ENCODE assay signal across 12 cellular contexts in genomic region chr7:137990251-137990901, GRCh38. TPM values are rescaled to one million over a fixed set of nuclear protein-coding genes. Genes with fewer than 3 reads are reported as not detected.
DNase-seq lines count a peak whose midpoint lies in the region; ATAC-seq and TF ChIP-seq lines count a peak whose summit lies in the region.
"Had no signal": no experiment of that assay in that cellular context is flagged by ENCODE, and none has a peak within 500 bp of the region (broad histone marks: within the 10 kb centered on the region; RNA-seq: fewer than 3 reads in every experiment).

No MANE protein-coding gene starts in this region.

- TF ChIP-seq POLR2A in spleen (IDR thresholded peaks at IDR 0.05), result no peak

- no peaks in the 10 kb centered on the region for H3K36me3 ChIP-seq in mammary epithelial cell (ENCODE audit: insufficient read depth, low read length)
- H3K36me3 ChIP-seq in iPS-20b (ENCODE audit: insufficient read depth, low read depth, low read length), result peaks cover 4% of the 10 kb centered on the region; the same call in 1 of the 2 replicates
- H3K36me3 ChIP-seq in spleen, result no peaks in the 10 kb centered on the region

- no peaks in the 10 kb centered on the region for H3K27me3 ChIP-seq in mammary epithelial cell (ENCODE audit: insufficient read depth, low read length)
- H3K27me3 ChIP-seq in iPS-20b (ENCODE audit: insufficient read depth, low read length), result no peaks in the 10 kb centered on the region
- H3K27me3 ChIP-seq in spleen (replicated peaks in 1 of 7), result no peaks in the 10 kb centered on the region

- peaks cover 88% of the 10 kb centered on the region for H3K79me2 ChIP-seq in mammary epithelial cell (ENCODE audit: insufficient read depth, low read length)

- H3K4me3 Mint-ChIP-seq in endothelial cell (ENCODE audit: unreplicated experiment), result no peak overlapping the region
- H3K4me3 Mint-ChIP-seq: activated naive CD4-positive, alpha-beta T cell treated with anti-CD3 and anti-CD28 coated beads, Interleukin-2, amount 10 ng/mL, durations not matched to agents 7 days and 5 days had no signal

- TF ChIP-seq CTCF in mammary epithelial cell (conservative IDR thresholded peaks at IDR 0.05 in 1 of 2, IDR thresholded peaks at IDR 0.05 in 1 of 2; ENCODE audit: extremely low read depth in 1 of 2, insufficient read depth in 1 of 2, low read depth in 1 of 2, low read length in 2 of 2) (no peak), spleen (IDR thresholded peaks at IDR 0.05 in 8 of 11, conservative IDR thresholded peaks at IDR 0.05 in 3 of 11) (no peak), endothelial cell (IDR thresholded peaks at IDR 0.05; ENCODE audit: unreplicated experiment) (no peak)

- H3K27me3 Mint-ChIP-seq in endothelial cell (ENCODE audit: unreplicated experiment), result no peaks in the 10 kb centered on the region
- H3K27me3 Mint-ChIP-seq: activated naive CD4-positive, alpha-beta T cell treated with anti-CD3 and anti-CD28 coated beads, Interleukin-2, amount 10 ng/mL, durations not matched to agents 7 days and 5 days had no signal

- intact Hi-C loops in mammary epithelial cell (cut with micrococcal nuclease) (loop anchor here (2.0 kb wide), 1 partner anchor 58 kb away; no protein-coding TSS in a partner anchor), spleen (cut with DNase I; ENCODE audit: low total_unique reads) (no loop called here)

- no peaks in the 10 kb centered on the region for H3K9me3 Mint-ChIP-seq in endothelial cell (ENCODE audit: unreplicated experiment)
- H3K9me3 Mint-ChIP-seq: activated naive CD4-positive, alpha-beta T cell treated with anti-CD3 and anti-CD28 coated beads, Interleukin-2, amount 10 ng/mL, durations not matched to agents 7 days and 5 days had no signal

- peak overlapping the region; percentile 32 for H2AFZ ChIP-seq in mammary epithelial cell (ENCODE audit: low read depth, low read length)

- in situ Hi-C loops in mammary epithelial cell (cut with MboI; ENCODE audit: low sequenced_read_pairs in 2 of 2), result no loop called here

- peak overlapping the region in 2 of 3 experiments; percentile 7 to 11 for H3K4me3 ChIP-seq in mammary epithelial cell (replicated peaks in 1 of 3; ENCODE audit: insufficient read depth in 1 of 3, low read depth in 2 of 3, low read length in 3 of 3)
- H3K4me3 ChIP-seq in iPS-20b (ENCODE audit: low read length), result no peak overlapping the region
- H3K4me3 ChIP-seq in spleen, result no peak overlapping the region

- dilution Hi-C loops in mammary epithelial cell (cut with HindIII; ENCODE audit: low sequenced_read_pairs), result no loop called here

- CTCF ChIA-PET in mammary epithelial cell (lab: Charles Lee; ENCODE audit: low non-redundant PET), result interaction anchor here (0.7 to 0.8 kb wide), 2 partner anchors 10 to 384 kb away, joined by 6 read pairs; no protein-coding TSS in a partner anchor

- H3K27ac ChIP-seq in mammary epithelial cell (ENCODE audit: insufficient read depth, low read depth, low read length), result peak overlapping the region; percentile 81
- H3K27ac ChIP-seq in iPS-20b (ENCODE audit: low read length), result no peak overlapping the region
- H3K27ac ChIP-seq in spleen, result peak overlapping the region in 6 of 8 donors; percentile 47 to 89 (median 74)

- no peak overlapping the region for H3K27ac Mint-ChIP-seq in endothelial cell (ENCODE audit: unreplicated experiment)
- H3K27ac Mint-ChIP-seq: activated naive CD4-positive, alpha-beta T cell treated with anti-CD3 and anti-CD28 coated beads, Interleukin-2, amount 10 ng/mL, durations not matched to agents 7 days and 5 days had no signal

- H3K4me2 ChIP-seq in mammary epithelial cell (ENCODE audit: insufficient read depth, low read depth, low read length), result peak overlapping the region; percentile 66

- BruUV-seq in mammary epithelial cell (replicated peaks; lab: Mats Ljungman, UMichigan), result no TSS peak

- H3K9me3 ChIP-seq in mammary epithelial cell (replicated peaks; ENCODE audit: insufficient read depth, low read length), result no peaks in the 10 kb centered on the region
- no peaks in the 10 kb centered on the region for H3K9me3 ChIP-seq in iPS-20b (ENCODE audit: insufficient read depth, low read depth, low read length)
- no peaks in the 10 kb centered on the region for H3K9me3 ChIP-seq in spleen

- peaks cover 33% of the 10 kb centered on the region for H3K4me1 Mint-ChIP-seq in endothelial cell (ENCODE audit: unreplicated experiment)

- no peaks in the 10 kb centered on the region for H3K36me3 Mint-ChIP-seq in endothelial cell (ENCODE audit: low read depth, unreplicated experiment)
- H3K36me3 Mint-ChIP-seq: activated naive CD4-positive, alpha-beta T cell treated with anti-CD3 and anti-CD28 coated beads, Interleukin-2, amount 10 ng/mL, durations not matched to agents 7 days and 5 days had no signal

- peak; percentile 63 for DNase-seq in HPDE6-E6E7 (ENCODE audit: extremely low spot score)
- peak; percentile 96 for DNase-seq in mammary epithelial cell
- DNase-seq in spleen, result no peak
- no peak for DNase-seq in endothelial cell (ENCODE audit: low spot score)
- no peak for DNase-seq in NCI-H187 (lab: John Stamatoyannopoulos, UW)
- no peak for DNase-seq in stimulated activated CD4-positive, alpha-beta T cell treated with anti-CD3 and anti-CD28 coated beads, Interleukin-2, amount 100 ng/mL, for 24 hours
- DNase-seq: activated naive CD4-positive, alpha-beta T cell treated with anti-CD3 and anti-CD28 coated beads, Interleukin-2, amount 10 ng/mL, durations not matched to agents 7 days and 5 days; DMS 273 treated with DMSO at 0.1 percent for 48 hours; NCI-H82; stimulated activated CD4-positive, alpha-beta T cell treated with anti-CD3 and anti-CD28 coated beads, Interleukin-12 subunit alpha, Interleukin-12 subunit beta, amount 100 ng/mL, for 4 hours had no signal

- no peaks in the 10 kb centered on the region for H4K20me1 ChIP-seq in mammary epithelial cell (ENCODE audit: insufficient read depth, low read length)

- H3K9ac ChIP-seq in mammary epithelial cell (ENCODE audit: insufficient read depth, low read length) (peak overlapping the region; percentile 66), iPS-20b (ENCODE audit: low read depth, low read length) (peak overlapping the region; percentile 18; the same call in 1 of the 2 replicates)

- H3K4me1 ChIP-seq in mammary epithelial cell (ENCODE audit: insufficient read depth, low read length) (peaks cover 61% of the 10 kb centered on the region), iPS-20b (ENCODE audit: insufficient read depth, low read length) (peaks cover 11% of the 10 kb centered on the region; the same call in 1 of the 2 replicates), spleen (peaks cover 25 to 96% (median 76%) of the 10 kb centered on the region in 6 donors)

- ATAC-seq in HG03521 (IDR thresholded peaks at IDR 0.05; ENCODE audit: unreplicated experiment), result no peak

- 0% methylated on average over 5 of the region's 5 CpGs for WGBS in mammary epithelial cell (ENCODE audit: low coverage, missing lambda C conversion rate)
- WGBS in spleen, 5 donors, result 39 to 58% (median 47%) methylated on average over 5 of the region's 5 CpGs

RNA-seq across cellular contexts. Expression of gene CREB3L2, which starts 11.5 kb away (rescaled TPM):
- total RNA-seq in mammary epithelial cell, result 10 to 100 TPM; 26.3 to 63.5 TPM
- 22.4 TPM for polyA plus RNA-seq in mammary epithelial cell
- polyA minus RNA-seq in mammary epithelial cell, result 47.2 TPM
- 10 to 100 TPM; 29.3 to 68.4 (median 44.9) TPM for total RNA-seq in spleen
- polyA plus RNA-seq in spleen, result 1 to 10 TPM; 3.5 to 6.1 (median 5.4) TPM
- total RNA-seq in endothelial cell (ENCODE audit: unreplicated experiment), result 50.6 TPM

Comparison
In these comparisons a context has a peak if more than half of its experiments do, and no peak if none do; other contexts are left out.
1. DNase-seq: peak in HPDE6-E6E7 (single experiment) and mammary epithelial cell (single experiment); none in spleen (single experiment), endothelial cell (single experiment), NCI-H187 (0 of 2) and stimulated activated CD4-positive, alpha-beta T cell treated with anti-CD3 and anti-CD28 coated beads, Interleukin-2, amount 100 ng/mL, for 24 hours (0 of 2).
2. H3K4me3 ChIP-seq: peak in mammary epithelial cell (2 of 3); none in iPS-20b (single experiment) and spleen (0 of 8).